In the genomic region with DNA sequence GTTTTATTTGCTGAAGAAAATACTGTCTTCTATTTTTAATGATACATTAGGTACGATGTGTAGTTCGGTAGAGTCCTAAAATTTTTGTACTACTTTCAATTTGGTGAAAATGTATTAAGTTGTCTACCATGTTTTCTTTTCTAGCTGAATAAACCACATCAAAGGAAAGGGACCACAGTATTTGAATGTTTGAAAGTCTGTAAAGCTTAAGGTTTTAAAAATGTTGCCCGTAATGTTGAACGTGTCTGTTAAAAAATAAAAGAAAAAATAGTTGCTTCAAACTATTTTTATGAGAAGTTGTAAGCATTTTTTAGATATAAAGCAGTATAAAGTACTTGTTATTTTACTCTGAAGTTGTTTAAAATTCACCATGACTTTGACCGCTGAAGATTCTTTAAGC, we compare ENCODE assay signal across 13 cellular contexts. TPM values are rescaled to one million over a fixed set of nuclear protein-coding genes. Genes with fewer than 3 reads are reported as not detected.
DNase-seq lines count a peak whose midpoint lies in the region; ATAC-seq, FAIRE-seq and TF ChIP-seq lines count a peak whose summit lies in the region.
"Had no signal": no experiment of that assay in that cellular context is flagged by ENCODE, and none has a peak within 500 bp of the region (broad histone marks: within the 10 kb centered on the region; RNA-seq: fewer than 3 reads in every experiment).

No MANE protein-coding gene starts in this region.

- H3K27me3 ChIP-seq in HepG2 (ENCODE audit: control insufficient read depth in 1 of 2, insufficient read depth in 2 of 2, low read length in 2 of 2): no peaks in the 10 kb centered on the region; a peak in 1 of 5 replicates
- H3K27me3 ChIP-seq in right lobe of liver: no peaks in the 10 kb centered on the region
- no peaks in the 10 kb centered on the region for H3K27me3 ChIP-seq in SU-DHL-6 (ENCODE audit: low read length)

- H3K9ac ChIP-seq in HepG2 (ENCODE audit: insufficient read depth, low read depth, low read length) (no peak overlapping the region), SU-DHL-6 (ENCODE audit: low read length) (no peak overlapping the region)

- H4K20me1 ChIP-seq in HepG2 (ENCODE audit: insufficient read depth, low read length): 0 out of 2 replicates have a peak, but pooled peaks cover 3% of the 10 kb centered on the region
- H4K20me1 ChIP-seq in SU-DHL-6 (ENCODE audit: low read depth, low read length): peaks cover 14% of the 10 kb centered on the region

- H3K4me2 ChIP-seq in HepG2 (ENCODE audit: low read depth, low read length) (peak overlapping the region; percentile 85; the same call in 1 of the 2 replicates), SU-DHL-6 (ENCODE audit: low read depth, low read length, poor library complexity, severe bottlenecking) (peak overlapping the region; percentile 4)

- peaks cover 56% of the 10 kb centered on the region for H3K36me3 Mint-ChIP-seq in central memory CD8-positive, alpha-beta T cell (ENCODE audit: insufficient read depth)

- H3K9me3 Mint-ChIP-seq in central memory CD8-positive, alpha-beta T cell: no peaks in the 10 kb centered on the region
- H3K9me3 Mint-ChIP-seq in stimulated activated naive CD8-positive, alpha-beta T cell treated with anti-CD3 and anti-CD28 coated beads, Interleukin-15, amount 100 ng/mL, for 72 hours: no peaks in the 10 kb centered on the region

- H3K4me3 ChIP-seq in HepG2 (replicated peaks in 1 of 3; ENCODE audit: insufficient read depth in 1 of 3, low read depth in 2 of 3, low read length in 3 of 3): no peak overlapping the region
- H3K4me3 ChIP-seq in right lobe of liver: no peak overlapping the region
- no peak overlapping the region for H3K4me3 ChIP-seq in SU-DHL-6 (ENCODE audit: insufficient read depth, low read length, poor library complexity, severe bottlenecking)

- H3K36me3 ChIP-seq in HepG2 (replicated peaks in 1 of 2; ENCODE audit: control insufficient read depth in 1 of 2, insufficient read depth in 2 of 2, low read length in 2 of 2): peaks cover 7 to 14% of the 10 kb centered on the region in 2 experiments
- H3K36me3 ChIP-seq in right lobe of liver: peaks cover 0 to 38% (median 18%) of the 10 kb centered on the region in 4 donors
- peaks cover 38% of the 10 kb centered on the region for H3K36me3 ChIP-seq in SU-DHL-6 (ENCODE audit: low read length)

- H3K4me1 Mint-ChIP-seq in central memory CD8-positive, alpha-beta T cell: peaks cover 38% of the 10 kb centered on the region
- peaks cover 38% of the 10 kb centered on the region for H3K4me1 Mint-ChIP-seq in stimulated activated naive CD8-positive, alpha-beta T cell treated with anti-CD3 and anti-CD28 coated beads, Interleukin-15, amount 100 ng/mL, for 72 hours

- TF ChIP-seq POLR2A in HepG2 (IDR thresholded peaks at IDR 0.05; ENCODE audit: insufficient read depth in 1 of 2, low read depth in 2 of 2, low read length in 2 of 2) (no peak), right lobe of liver (IDR thresholded peaks at IDR 0.05) (no peak)

- H2AFZ ChIP-seq in HepG2 (ENCODE audit: low read length) (no peak overlapping the region), SU-DHL-6 (ENCODE audit: low read depth, low read length, severe bottlenecking) (no peak overlapping the region)

- no peak for TF ChIP-seq CTCF in HepG2 (CRISPR knock-in tag; IDR thresholded peaks at IDR 0.05)
- no peak for TF ChIP-seq CTCF in right lobe of liver (IDR thresholded peaks at IDR 0.05)
- no peak for TF ChIP-seq CTCF in SU-DHL-6 (IDR thresholded peaks at IDR 0.05; ENCODE audit: insufficient read depth, low read length, poor library complexity, severe bottlenecking)

- POLR2A ChIA-PET in HepG2 (lab: Yijun Ruan, JAX): no interaction called here

- DNase-seq in HepG2 (ENCODE audit: low spot score): no peak
- DNase-seq in right lobe of liver: no peak
- no peak for DNase-seq in central memory CD8-positive, alpha-beta T cell (ENCODE audit: low spot score in 2 of 2)
- DNase-seq in stimulated activated naive CD8-positive, alpha-beta T cell treated with anti-CD3 and anti-CD28 coated beads, Interleukin-15, amount 100 ng/mL, for 72 hours: no peak
- no peak for DNase-seq in anterior cingulate cortex (lab: John Stamatoyannopoulos, UW)
- DNase-seq in NCI-H2196 treated with DMSO at 0.1 percent for 48 hours (lab: John Stamatoyannopoulos, UW; ENCODE audit: unreplicated experiment): no peak
- DNase-seq in stimulated activated CD4-positive, alpha-beta T cell treated with anti-CD3 and anti-CD28 coated beads, Interleukin-2, amount 100 ng/mL, for 24 hours: no peak
- DNase-seq: DMS153, KBM-7, left cardiac atrium, NCI-H1436 had no signal

- peaks cover 39% of the 10 kb centered on the region; the same call in 1 of the 2 replicates for H3F3A ChIP-seq in SU-DHL-6 (ENCODE audit: insufficient read depth)

- ATAC-seq in HepG2 (no peak), right lobe of liver (no peak)
- ATAC-seq in central memory CD8-positive, alpha-beta T cell (replicated peaks; ENCODE audit: extremely low read depth, poor library complexity, severe bottlenecking): no peak
- ATAC-seq in stimulated activated naive CD8-positive, alpha-beta T cell treated with anti-CD3 and anti-CD28 coated beads, Interleukin-15, amount 100 ng/mL, for 72 hours: no peak
- ATAC-seq: left cardiac atrium, Right ventricle myocardium inferior had no signal

- no peaks in the 10 kb centered on the region for H3K9me3 ChIP-seq in HepG2 (ENCODE audit: low read length)
- H3K9me3 ChIP-seq in right lobe of liver: no peaks in the 10 kb centered on the region
- H3K9me3 ChIP-seq in SU-DHL-6 (ENCODE audit: insufficient read depth, low read length): no peaks in the 10 kb centered on the region

- in situ Hi-C loops in HepG2 (cut with HindIII; ENCODE audit: extremely low pct_ligation_motif_present, low pct_unique_long_range_greater_than_20kb): no loop called here

- 93% methylated on average over 5 of the region's 5 CpGs for WGBS in HepG2 (ENCODE audit: low lambda C conversion rate)
- 73% methylated on average over 5 of the region's 5 CpGs for WGBS in right lobe of liver (ENCODE audit: insufficient coverage, low coverage, low lambda C conversion rate, missing lambda C conversion rate)

- H3K9me2 ChIP-seq in SU-DHL-6 (replicated peaks; ENCODE audit: insufficient read depth, low read length): no peaks in the 10 kb centered on the region

- H3K79me2 ChIP-seq in HepG2 (ENCODE audit: insufficient read depth, low read length) (peaks cover 28% of the 10 kb centered on the region), SU-DHL-6 (ENCODE audit: insufficient read depth, low read length) (peaks cover 29% of the 10 kb centered on the region)

- no peaks in the 10 kb centered on the region for H3K27me3 Mint-ChIP-seq in central memory CD8-positive, alpha-beta T cell
- no peaks in the 10 kb centered on the region for H3K27me3 Mint-ChIP-seq in stimulated activated naive CD8-positive, alpha-beta T cell treated with anti-CD3 and anti-CD28 coated beads, Interleukin-15, amount 100 ng/mL, for 72 hours

- no peak for FAIRE-seq in HepG2 (lab: Jason Lieb, UNC)

- H3K4me3 Mint-ChIP-seq in central memory CD8-positive, alpha-beta T cell: peak overlapping the region; percentile 94
- H3K4me3 Mint-ChIP-seq in stimulated activated naive CD8-positive, alpha-beta T cell treated with anti-CD3 and anti-CD28 coated beads, Interleukin-15, amount 100 ng/mL, for 72 hours: peak overlapping the region; percentile 21 to 100

- peak overlapping the region; percentile 73 for H3K27ac Mint-ChIP-seq in central memory CD8-positive, alpha-beta T cell (ENCODE audit: low read depth)
- no peak overlapping the region for H3K27ac Mint-ChIP-seq in stimulated activated naive CD8-positive, alpha-beta T cell treated with anti-CD3 and anti-CD28 coated beads, Interleukin-15, amount 100 ng/mL, for 72 hours

- CTCF ChIA-PET in HepG2 (lab: Yijun Ruan, JAX; ENCODE audit: low intra/inter-chr PET ratio, low total read pairs): no interaction called here

- TF ChIP-seq RAD21 in HepG2 (CRISPR knock-in tag; IDR thresholded peaks at IDR 0.05): no peak

- no peak overlapping the region for H3K27ac ChIP-seq in HepG2 (ENCODE audit: extremely low read length, insufficient read depth, low read length)
- H3K27ac ChIP-seq in right lobe of liver: no peak overlapping the region
- H3K27ac ChIP-seq in SU-DHL-6 (ENCODE audit: low read depth, low read length): no peak overlapping the region

- no peak for TF ChIP-seq EP300 in HepG2 (IDR thresholded peaks at IDR 0.05; ENCODE audit: low read depth in 2 of 2, low read length in 2 of 2)
- no peak for TF ChIP-seq EP300 in HepG2 (CRISPR knock-in tag; IDR thresholded peaks at IDR 0.05; ENCODE audit: borderline replicate concordance)

- H3K4me1 ChIP-seq in HepG2 (ENCODE audit: insufficient read depth, low read length): peaks cover 53% of the 10 kb centered on the region
- peaks cover 0 to 48% (median 8%) of the 10 kb centered on the region in 4 donors for H3K4me1 ChIP-seq in right lobe of liver

- no TSS peak for BruUV-seq in HepG2 (replicated peaks; lab: Mats Ljungman, UMichigan)

- intact Hi-C loops in HepG2 (cut with micrococcal nuclease; ENCODE audit: unreplicated experiment) (no loop called here), right lobe of liver (cut with DNase I) (no loop called here)

RNA-seq across cellular contexts. Expression of gene CDKN2AIP, which starts 3.2 kb away (rescaled TPM):
- total RNA-seq in HepG2 (2016; rRNA removed; fragmentation: Illumina TruSeq; extraction: Trizol): 18.7 and 21.4 TPM in 2 replicates
- 2.2 and 3.1 TPM in 2 replicates for total RNA-seq in HepG2 (2016; cell fraction: cytosol; rRNA removed; fragmentation: Illumina TruSeq; extraction: Trizol; ENCODE audit: low read depth)
- 18.5 and 22.0 TPM in 2 replicates for total RNA-seq in HepG2 (2016; cell fraction: insoluble cytoplasmic fraction; rRNA removed; fragmentation: Illumina TruSeq; extraction: Trizol)
- total RNA-seq in HepG2 (2016; cell fraction: membrane; rRNA removed; fragmentation: Illumina TruSeq; extraction: Trizol): 7.9 and 8.4 TPM in 2 replicates
- 24.3 and 25.6 TPM in 2 replicates for total RNA-seq in HepG2 (2016; cell fraction: nucleus; rRNA removed; fragmentation: Illumina TruSeq; extraction: Trizol)
- 14.1 and 17.0 TPM in 2 replicates for polyA plus RNA-seq in HepG2 (2011; rRNA removed)
- 7.8 and 10.0 TPM in 2 replicates for polyA plus RNA-seq in HepG2 (2011; cell fraction: cytosol; rRNA removed)
- polyA plus RNA-seq in HepG2 (2011; cell fraction: nucleus; rRNA removed): 10.9 and 11.0 TPM in 2 replicates
- polyA plus RNA-seq in HepG2 (2012): 13.3 and 14.9 TPM in 2 replicates
- 1.8 and 2.0 TPM in 2 replicates for polyA plus RNA-seq in HepG2 (2016; cell fraction: cytosol; fragmentation: Illumina TruSeq; extraction: Trizol; ENCODE audit: low read depth)
- polyA plus RNA-seq in HepG2 (2016; cell fraction: insoluble cytoplasmic fraction; fragmentation: Illumina TruSeq; extraction: Trizol; ENCODE audit: low read depth): 24.1 and 24.4 TPM in 2 replicates
- 5.4 TPM in 2 replicates for polyA plus RNA-seq in HepG2 (2016; cell fraction: membrane; fragmentation: Illumina TruSeq; extraction: Trizol; ENCODE audit: low read depth)
- polyA plus RNA-seq in HepG2 (2016; cell fraction: nucleus; fragmentation: Illumina TruSeq; extraction: Trizol; ENCODE audit: insufficient read depth, low read depth): 21.6 and 21.7 TPM in 2 replicates
- polyA minus RNA-seq in HepG2 (2011; rRNA and poly(A)+ RNA removed; ENCODE audit: low replicate concordance): 11.8 and 17.2 TPM in 2 replicates
- 8.8 and 10.6 TPM in 2 replicates for polyA minus RNA-seq in HepG2 (2011; cell fraction: cytosol; rRNA and poly(A)+ RNA removed)
- 65.3 and 67.1 TPM in 2 replicates for polyA minus RNA-seq in HepG2 (2011; cell fraction: nucleus; rRNA and poly(A)+ RNA removed)
- total RNA-seq in right lobe of liver: 10 to 100 TPM in 1 of 6 experiments, 1 to 10 TPM in 5; 5.6 to 10.6 (median 6.8) TPM

RNA-seq across cellular contexts. Expression of gene ING2, which starts 57.2 kb away (rescaled TPM):
- total RNA-seq in HepG2 (2016; rRNA removed; fragmentation: Illumina TruSeq; extraction: Trizol) (12.4 and 16.9 TPM in 2 replicates), right lobe of liver (1 to 10 TPM; 3.5 to 7.3 (median 5.6) TPM)
- total RNA-seq in HepG2 (2016; cell fraction: cytosol; rRNA removed; fragmentation: Illumina TruSeq; extraction: Trizol; ENCODE audit: low read depth): 13.0 and 13.6 TPM in 2 replicates
- 12.0 and 13.9 TPM in 2 replicates for total RNA-seq in HepG2 (2016; cell fraction: insoluble cytoplasmic fraction; rRNA removed; fragmentation: Illumina TruSeq; extraction: Trizol)
- total RNA-seq in HepG2 (2016; cell fraction: membrane; rRNA removed; fragmentation: Illumina TruSeq; extraction: Trizol): 21.5 and 22.6 TPM in 2 replicates
- total RNA-seq in HepG2 (2016; cell fraction: nucleus; rRNA removed; fragmentation: Illumina TruSeq; extraction: Trizol): 6.1 and 6.7 TPM in 2 replicates
- 3.9 and 6.6 TPM in 2 replicates for polyA plus RNA-seq in HepG2 (2011; rRNA removed)
- polyA plus RNA-seq in HepG2 (2011; cell fraction: cytosol; rRNA removed): 3.5 and 4.9 TPM in 2 replicates
- polyA plus RNA-seq in HepG2 (2011; cell fraction: nucleus; rRNA removed): 1.4 and 2.4 TPM in 2 replicates
- 6.6 and 8.2 TPM in 2 replicates for polyA plus RNA-seq in HepG2 (2012)
- 19.9 and 22.4 TPM in 2 replicates for polyA plus RNA-seq in HepG2 (2016; cell fraction: cytosol; fragmentation: Illumina TruSeq; extraction: Trizol; ENCODE audit: low read depth)
- 24.0 and 24.6 TPM in 2 replicates for polyA plus RNA-seq in HepG2 (2016; cell fraction: insoluble cytoplasmic fraction; fragmentation: Illumina TruSeq; extraction: Trizol; ENCODE audit: low read depth)
- 24.5 and 27.0 TPM in 2 replicates for polyA plus RNA-seq in HepG2 (2016; cell fraction: membrane; fragmentation: Illumina TruSeq; extraction: Trizol; ENCODE audit: low read depth)
- 11.3 and 12.8 TPM in 2 replicates for polyA plus RNA-seq in HepG2 (2016; cell fraction: nucleus; fragmentation: Illumina TruSeq; extraction: Trizol; ENCODE audit: insufficient read depth, low read depth)
- polyA minus RNA-seq in HepG2 (2011; rRNA and poly(A)+ RNA removed; ENCODE audit: low replicate concordance): 0.89 and 0.90 TPM in 2 replicates
- polyA minus RNA-seq in HepG2 (2011; cell fraction: cytosol; rRNA and poly(A)+ RNA removed): 3.3 and 3.6 TPM in 2 replicates
- polyA minus RNA-seq in HepG2 (2011; cell fraction: nucleus; rRNA and poly(A)+ RNA removed): 2.9 and 4.6 TPM in 2 replicates
